In the genomic region with DNA sequence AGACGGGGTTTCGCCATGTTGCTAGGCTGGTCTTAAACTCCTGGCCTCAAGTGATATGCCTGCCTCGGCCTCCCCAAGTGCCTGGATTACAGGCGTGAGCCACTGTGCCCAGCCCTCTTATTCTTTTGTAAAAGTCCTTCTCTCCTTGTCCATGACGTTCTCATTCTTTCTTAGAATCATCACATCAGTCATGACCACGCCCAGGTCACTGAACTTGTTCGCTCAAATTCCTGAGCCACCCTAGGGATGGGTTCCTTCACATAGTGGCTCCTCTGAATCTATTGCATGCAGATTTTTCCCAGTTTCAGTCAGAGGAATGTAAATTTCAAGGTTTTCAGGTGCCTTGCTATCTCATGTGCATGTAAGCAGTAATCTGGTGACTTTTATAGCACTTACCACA, we compare ENCODE assay signal across 9 cellular contexts. TPM values are rescaled to one million over a fixed set of nuclear protein-coding genes. Genes with fewer than 3 reads are reported as not detected.
DNase-seq lines count a peak whose midpoint lies in the region; ATAC-seq and TF ChIP-seq lines count a peak whose summit lies in the region.
"Had no signal": no experiment of that assay in that cellular context is flagged by ENCODE, and none has a peak within 500 bp of the region (broad histone marks: within the 10 kb centered on the region; RNA-seq: fewer than 3 reads in every experiment).

No MANE protein-coding gene starts in this region.

- no peak overlapping the region for H2BK5ac ChIP-seq in H9 (ENCODE audit: insufficient read length, low read length)

- no peak overlapping the region for H2BK15ac ChIP-seq in H9 (ENCODE audit: low read depth, low read length)

- H3K4me1 ChIP-seq in H9 (ENCODE audit: insufficient read depth, low read length): peaks cover 19% of the 10 kb centered on the region
- H3K4me1 ChIP-seq: uterus had no signal

- DNase-seq in H9 (no peak), SW480 (ENCODE audit: low spot score) (peak; percentile 16), immature natural killer cell (no peak), GDM1 (lab: John Stamatoyannopoulos, UW) (no peak), superior temporal gyrus (ENCODE audit: extremely low spot score) (no peak)
- DNase-seq: activated T-cell treated with anti-CD3 and anti-CD28 coated beads, Interleukin-2, amount 50 U/mL, for 1 hour; uterus had no signal

- H3K23me2 ChIP-seq in H9 (ENCODE audit: insufficient read length, low read depth, low read length, poor library complexity, severe bottlenecking): no peaks in the 10 kb centered on the region

- H3K27ac Mint-ChIP-seq in H9 (peak overlapping the region in 2 of 3 experiments; percentile 23 to 39; a peak in 3 of 7 replicates), immature natural killer cell (peak overlapping the region in 4 of 6 donors; percentile 15 to 60 (median 32))
- peak overlapping the region; percentile 33 for H3K27ac Mint-ChIP-seq in stimulated activated memory B cell treated with anti-CD40 and anti-IgM and Interleukin-4, amounts not matched to agents 10 μg/mL and 1 μg/mL and 100 μg/mL, for 72 hours

- H3K27me3 Mint-ChIP-seq in H9 (ENCODE audit: low read depth) (no peaks in the 10 kb centered on the region), immature natural killer cell (ENCODE audit: low read depth in 3 of 3) (peaks cover 0 to 7% (median 0%) of the 10 kb centered on the region in 3 donors)
- no peaks in the 10 kb centered on the region for H3K27me3 Mint-ChIP-seq in stimulated activated memory B cell treated with anti-CD40 and anti-IgM and Interleukin-4, amounts not matched to agents 10 μg/mL and 1 μg/mL and 100 μg/mL, for 72 hours

- H3K9me3 Mint-ChIP-seq in H9 (no peaks in the 10 kb centered on the region), immature natural killer cell (no peaks in the 10 kb centered on the region)
- H3K9me3 Mint-ChIP-seq in stimulated activated memory B cell treated with anti-CD40 and anti-IgM and Interleukin-4, amounts not matched to agents 10 μg/mL and 1 μg/mL and 100 μg/mL, for 72 hours: no peaks in the 10 kb centered on the region

- H3K4me3 Mint-ChIP-seq in H9: peak overlapping the region in 1 of 2 experiments; percentile 21; a peak in 1 of 5 replicates
- no peak overlapping the region for H3K4me3 Mint-ChIP-seq in immature natural killer cell
- no peak overlapping the region for H3K4me3 Mint-ChIP-seq in stimulated activated memory B cell treated with anti-CD40 and anti-IgM and Interleukin-4, amounts not matched to agents 10 μg/mL and 1 μg/mL and 100 μg/mL, for 72 hours

- no peaks in the 10 kb centered on the region for H3K79me1 ChIP-seq in H9 (ENCODE audit: insufficient read depth, low read depth, low read length, poor library complexity, severe bottlenecking)

- H4K5ac ChIP-seq in H9 (ENCODE audit: insufficient read length, low read depth, low read length): no peak overlapping the region

- H3K36me3 Mint-ChIP-seq in H9 (ENCODE audit: insufficient read depth in 1 of 3, low read depth in 3 of 3) (peaks cover 0 to 39% (median 29%) of the 10 kb centered on the region in 3 experiments; a peak in 6 of 7 replicates), immature natural killer cell (peaks cover 5 to 7% (median 7%) of the 10 kb centered on the region in 3 donors)
- H3K36me3 Mint-ChIP-seq in stimulated activated memory B cell treated with anti-CD40 and anti-IgM and Interleukin-4, amounts not matched to agents 10 μg/mL and 1 μg/mL and 100 μg/mL, for 72 hours: peaks cover 13% of the 10 kb centered on the region

- no peak overlapping the region for H3K27ac ChIP-seq in H9 (ENCODE audit: insufficient read length, low read depth, low read length)
- H3K27ac ChIP-seq: uterus had no signal

- no peak overlapping the region for H3K23ac ChIP-seq in H9 (ENCODE audit: insufficient read length, low read depth, low read length)

- peaks cover 87 to 89% of the 10 kb centered on the region in 2 experiments for H3K4me1 Mint-ChIP-seq in H9
- H3K4me1 Mint-ChIP-seq in immature natural killer cell: peaks cover 60 to 89% of the 10 kb centered on the region in 2 donors
- peaks cover 56% of the 10 kb centered on the region for H3K4me1 Mint-ChIP-seq in stimulated activated memory B cell treated with anti-CD40 and anti-IgM and Interleukin-4, amounts not matched to agents 10 μg/mL and 1 μg/mL and 100 μg/mL, for 72 hours

- H3K4me2 ChIP-seq in H9 (ENCODE audit: insufficient read depth, insufficient read length, low read length): no peak overlapping the region

- WGBS in H9 (ENCODE audit: extremely low coverage, insufficient read length, low lambda C conversion rate): no CpG with 5 or more reads among the region's 7 CpGs

- no peak overlapping the region for H3K14ac ChIP-seq in H9 (ENCODE audit: insufficient read depth, low read length)

- no peak overlapping the region for H3K56ac ChIP-seq in H9 (ENCODE audit: insufficient read length, low read depth, low read length)

- H3K9ac ChIP-seq in H9 (ENCODE audit: extremely low read depth, insufficient read length, low read length): no peak overlapping the region

- H3K79me2 ChIP-seq in H9 (ENCODE audit: insufficient read depth, low read length): peaks cover 84% of the 10 kb centered on the region

- no peak overlapping the region for H2BK120ac ChIP-seq in H9 (ENCODE audit: low read depth, low read length, poor library complexity, severe bottlenecking)

- no peaks in the 10 kb centered on the region for H3K27me3 ChIP-seq in H9 (ENCODE audit: insufficient read depth, low read length)
- H3K27me3 ChIP-seq: uterus had no signal

- H3K4ac ChIP-seq in H9 (ENCODE audit: low read depth, low read length): no peak overlapping the region

- H4K20me1 ChIP-seq in H9 (ENCODE audit: control insufficient read depth, insufficient read depth, insufficient read length): no peaks in the 10 kb centered on the region

- H2AK5ac ChIP-seq in H9 (ENCODE audit: insufficient read length, low read length): no peak overlapping the region

- no peak overlapping the region for H2BK12ac ChIP-seq in H9 (ENCODE audit: insufficient read length, low read depth, low read length)

- H3K9me3 ChIP-seq in H9 (ENCODE audit: control insufficient read depth, low read depth, low read length): no peaks in the 10 kb centered on the region
- H3K9me3 ChIP-seq: uterus had no signal

- no peak overlapping the region for H2AFZ ChIP-seq in H9 (ENCODE audit: low read length)

- H3K18ac ChIP-seq in H9 (ENCODE audit: insufficient read length, low read depth, low read length): no peak overlapping the region

- no peak overlapping the region for H2BK20ac ChIP-seq in H9 (ENCODE audit: low read depth, low read length, poor library complexity, severe bottlenecking)

- no peak overlapping the region for H4K8ac ChIP-seq in H9 (replicated peaks; ENCODE audit: insufficient read length, low read depth, low read length)

- no peak overlapping the region for H4K91ac ChIP-seq in H9 (ENCODE audit: insufficient read length, low read depth, low read length)

- no peak for TF ChIP-seq CTCF in H9 (conservative IDR thresholded peaks at IDR 0.05)

- no peak for ATAC-seq in stimulated activated memory B cell treated with anti-CD40 and anti-IgM and Interleukin-4, amounts not matched to agents 10 μg/mL and 1 μg/mL and 100 μg/mL, for 72 hours
- ATAC-seq in HG03095 (IDR thresholded peaks at IDR 0.05; ENCODE audit: unreplicated experiment): no peak

- H3T11ph ChIP-seq in H9 (ENCODE audit: low read length): no peak overlapping the region

RNA-seq across cellular contexts. Expression of gene JADE1, which starts 15.7 kb away (rescaled TPM):
- total RNA-seq in H9 (2021): 192 and 194 TPM in 2 replicates
- 10 to 100 TPM; 31.4 to 49.3 (median 42.0) TPM for polyA plus RNA-seq in immature natural killer cell
